In genomic region chr11:115736146-115736545, GRCh38 we compare ENCODE assay signal across 20 cellular contexts.
"Had no signal": no experiment of that assay in that cellular context is flagged by ENCODE, and none has a peak within 500 bp of the region (broad histone marks: within the 10 kb centered on the region; RNA-seq: fewer than 3 reads in every experiment).

No MANE protein-coding gene starts in this region.

- H3K9me3 Mint-ChIP-seq: activated CD4-positive, alpha-beta T cell treated with anti-CD3 and anti-CD28 coated beads, Interleukin-2, amount 10 ng/mL, durations not matched to agents 7 days and 5 days; activated T-cell treated with anti-CD3 and anti-CD28 coated beads, Interleukin-2, amount 50 U/mL, for 72 hours; dendritic cell treated with granulocyte-macrophage colony-stimulating factor and Interleukin-4, amounts not matched to agents 40 ng/mL and 50 ng/mL, for 4 days; natural killer cell; stimulated activated memory B cell treated with anti-CD40 and anti-IgM and Interleukin-4, amounts not matched to agents 10 μg/mL and 1 μg/mL and 100 μg/mL, for 72 hours had no signal

- H3K9ac ChIP-seq: parathyroid adenoma had no signal

- H3K79me2 ChIP-seq: parathyroid adenoma had no signal

- H2AFZ ChIP-seq: parathyroid adenoma had no signal

- H3K4me3 ChIP-seq: gastroesophageal sphincter, heart right ventricle, tibial artery had no signal

- ATAC-seq: activated T-cell treated with anti-CD3 and anti-CD28 coated beads, Interleukin-2, amount 50 U/mL, for 72 hours; gastroesophageal sphincter; heart right ventricle; left lobe of liver; natural killer cell; stimulated activated memory B cell treated with anti-CD40 and anti-IgM and Interleukin-4, amounts not matched to agents 10 μg/mL and 1 μg/mL and 100 μg/mL, for 72 hours; T-helper 17 cell had no signal

- H3K27me3 ChIP-seq: gastroesophageal sphincter, neutrophil had no signal

- H3K9me3 ChIP-seq: gastroesophageal sphincter, heart right ventricle, neutrophil, tibial artery had no signal

- H3K4me1 ChIP-seq: gastroesophageal sphincter, parathyroid adenoma, tibial artery had no signal

- H3K27ac Mint-ChIP-seq: activated CD4-positive, alpha-beta T cell treated with anti-CD3 and anti-CD28 coated beads, Interleukin-2, amount 10 ng/mL, durations not matched to agents 7 days and 5 days; activated naive CD8-positive, alpha-beta T cell; activated T-cell treated with anti-CD3 and anti-CD28 coated beads, Interleukin-2, amount 50 U/mL, for 72 hours; dendritic cell treated with granulocyte-macrophage colony-stimulating factor and Interleukin-4, amounts not matched to agents 40 ng/mL and 50 ng/mL, for 4 days; natural killer cell; stimulated activated memory B cell treated with anti-CD40 and anti-IgM and Interleukin-4, amounts not matched to agents 10 μg/mL and 1 μg/mL and 100 μg/mL, for 72 hours; T-helper 17 cell had no signal

- H3K36me3 ChIP-seq: gastroesophageal sphincter, heart right ventricle, neutrophil, tibial artery had no signal

- H3K4me1 Mint-ChIP-seq: activated CD4-positive, alpha-beta T cell treated with anti-CD3 and anti-CD28 coated beads, Interleukin-2, amount 10 ng/mL, durations not matched to agents 7 days and 5 days; natural killer cell; stimulated activated memory B cell treated with anti-CD40 and anti-IgM and Interleukin-4, amounts not matched to agents 10 μg/mL and 1 μg/mL and 100 μg/mL, for 72 hours; T-helper 17 cell had no signal

- DNase-seq: activated CD4-positive, alpha-beta T cell treated with anti-CD3 and anti-CD28 coated beads, Interleukin-2, amount 10 ng/mL, durations not matched to agents 7 days and 5 days; activated CD8-positive, alpha-beta memory T cell treated with anti-CD3 and anti-CD28 coated beads, Interleukin-2, amount 50 U/mL, for 48 hours; activated gamma-delta T cell; activated T-cell treated with anti-CD3 and anti-CD28 coated beads, Interleukin-2, amount 50 U/mL, for 72 hours; amygdala; cerebellar nuclear complex; effector memory CD4-positive, alpha-beta T cell; heart right ventricle; natural killer cell; retina; T-helper 17 cell; tibial artery had no signal

- H3K4me3 Mint-ChIP-seq: activated CD4-positive, alpha-beta T cell treated with anti-CD3 and anti-CD28 coated beads, Interleukin-2, amount 10 ng/mL, durations not matched to agents 7 days and 5 days; activated naive CD8-positive, alpha-beta T cell; activated T-cell treated with anti-CD3 and anti-CD28 coated beads, Interleukin-2, amount 50 U/mL, for 72 hours; brain; dendritic cell treated with granulocyte-macrophage colony-stimulating factor and Interleukin-4, amounts not matched to agents 40 ng/mL and 50 ng/mL, for 4 days; natural killer cell; stimulated activated memory B cell treated with anti-CD40 and anti-IgM and Interleukin-4, amounts not matched to agents 10 μg/mL and 1 μg/mL and 100 μg/mL, for 72 hours; T-helper 17 cell had no signal

- H3K27ac ChIP-seq: gastroesophageal sphincter, heart right ventricle, neutrophil, parathyroid adenoma, tibial artery had no signal

- H3K36me3 Mint-ChIP-seq: activated naive CD8-positive, alpha-beta T cell; brain; natural killer cell; stimulated activated memory B cell treated with anti-CD40 and anti-IgM and Interleukin-4, amounts not matched to agents 10 μg/mL and 1 μg/mL and 100 μg/mL, for 72 hours had no signal

- H3K27me3 Mint-ChIP-seq: activated CD4-positive, alpha-beta T cell treated with anti-CD3 and anti-CD28 coated beads, Interleukin-2, amount 10 ng/mL, durations not matched to agents 7 days and 5 days; activated naive CD8-positive, alpha-beta T cell; dendritic cell treated with granulocyte-macrophage colony-stimulating factor and Interleukin-4, amounts not matched to agents 40 ng/mL and 50 ng/mL, for 4 days; T-helper 17 cell had no signal
